12 cellular contexts compared by ENCODE assay signal in genomic region chrX:39899876-39900787, GRCh38.
A peak's percentile ranks its signal among the peaks of the same experiment; 100 is the strongest.
DNase-seq lines count a peak whose midpoint lies in the region; ATAC-seq and TF ChIP-seq lines count a peak whose summit lies in the region.
"Had no signal": no experiment of that assay in that cellular context is flagged by ENCODE, and none has a peak within 500 bp of the region (broad histone marks: within the 10 kb centered on the region; RNA-seq: fewer than 3 reads in every experiment).

No MANE protein-coding gene starts in this region.

- DNase-seq in NCI-H2171 treated with DMSO at 0.1 percent for 48 hours (lab: John Stamatoyannopoulos, UW), result peak; percentile 54
- DNase-seq in NCI-H2171 (lab: John Stamatoyannopoulos, UW), result no peak
- peak; percentile 66 to 70 for DNase-seq in NCI-H524 (lab: John Stamatoyannopoulos, UW)
- DNase-seq in foreskin keratinocyte, result peak in 1 of 2 donors; percentile 64
- no peak for DNase-seq in smooth muscle cell (lab: John Stamatoyannopoulos, UW; ENCODE audit: unreplicated experiment)
- no peak for DNase-seq in stimulated activated CD4-positive, alpha-beta T cell treated with anti-CD3 and anti-CD28 coated beads, Interleukin-2, amount 100 ng/mL, for 24 hours
- no peak for DNase-seq in erythroblast (lab: John Stamatoyannopoulos, UW)
- DNase-seq in activated CD4-positive, alpha-beta T cell treated with anti-CD3 and anti-CD28 coated beads for 4 hours, result no peak
- DNase-seq: naive thymus-derived CD4-positive, alpha-beta T cell; PC-9; T-helper 1 cell; upper lobe of left lung had no signal

- H3K4me2 ChIP-seq in smooth muscle cell, result peak overlapping the region; percentile 79
- H3K4me2 ChIP-seq: PC-9 had no signal

- no peaks in the 10 kb centered on the region for H3K79me2 ChIP-seq in smooth muscle cell (ENCODE audit: low read depth)

- ATAC-seq in foreskin keratinocyte, result peak; percentile 55
- ATAC-seq: naive thymus-derived CD4-positive, alpha-beta T cell had no signal

- peak overlapping the region; percentile 10 for H3K4me3 ChIP-seq in smooth muscle cell
- H3K4me3 ChIP-seq: PC-9, upper lobe of left lung had no signal

- peaks cover 4% of the 10 kb centered on the region for H3F3A ChIP-seq in smooth muscle cell (ENCODE audit: low read depth)

- H3K9ac ChIP-seq in smooth muscle cell (ENCODE audit: low read depth), result no peak overlapping the region

- TF ChIP-seq POLR2A in erythroblast (IDR thresholded peaks at IDR 0.05; ENCODE audit: low read length), result no peak

- H2AFZ ChIP-seq in smooth muscle cell (ENCODE audit: low read depth), result peak overlapping the region; percentile 53
- H2AFZ ChIP-seq: PC-9 had no signal

- H3K9me3 ChIP-seq in smooth muscle cell (replicated peaks; ENCODE audit: low read depth), result no peaks in the 10 kb centered on the region
- H3K9me3 ChIP-seq: upper lobe of left lung had no signal

- H3K27ac ChIP-seq in foreskin keratinocyte, result no peak overlapping the region
- H3K27ac ChIP-seq in smooth muscle cell (ENCODE audit: low read depth), result no peak overlapping the region
- H3K27ac ChIP-seq: PC-9, upper lobe of left lung had no signal

- peaks cover 14% of the 10 kb centered on the region for H3K4me1 ChIP-seq in foreskin keratinocyte
- peaks cover 36% of the 10 kb centered on the region for H3K4me1 ChIP-seq in smooth muscle cell (ENCODE audit: low read depth)

- no peaks in the 10 kb centered on the region for H3K27me3 ChIP-seq in foreskin keratinocyte
- H3K27me3 ChIP-seq in smooth muscle cell (ENCODE audit: low read depth), result no peaks in the 10 kb centered on the region
- H3K27me3 ChIP-seq: upper lobe of left lung had no signal

- H3K36me3 ChIP-seq in smooth muscle cell (ENCODE audit: low read depth), result no peaks in the 10 kb centered on the region
- H3K36me3 ChIP-seq: upper lobe of left lung had no signal

- no peaks in the 10 kb centered on the region for H4K20me1 ChIP-seq in smooth muscle cell (ENCODE audit: low read depth)

- WGBS in smooth muscle cell (ENCODE audit: low lambda C conversion rate), result 35% methylated on average over 23 of the region's 23 CpGs

- TF ChIP-seq CTCF in foreskin keratinocyte (conservative IDR thresholded peaks at IDR 0.05) (no peak), smooth muscle cell (IDR thresholded peaks at IDR 0.05; ENCODE audit: borderline replicate concordance, insufficient read depth, poor library complexity, severe bottlenecking) (no peak)

Comparison
In these comparisons a context has a peak if more than half of its experiments do, and no peak if none do; other contexts are left out.
1. DNase-seq: peak in NCI-H2171 treated with DMSO at 0.1 percent for 48 hours (single experiment) and NCI-H524 (2 of 2); none in NCI-H2171 (single experiment), smooth muscle cell (single experiment), stimulated activated CD4-positive, alpha-beta T cell treated with anti-CD3 and anti-CD28 coated beads, Interleukin-2, amount 100 ng/mL, for 24 hours (0 of 2), erythroblast (0 of 2) and activated CD4-positive, alpha-beta T cell treated with anti-CD3 and anti-CD28 coated beads for 4 hours (0 of 2).